ENCODE assay signal across 14 cellular contexts in the genomic region with DNA sequence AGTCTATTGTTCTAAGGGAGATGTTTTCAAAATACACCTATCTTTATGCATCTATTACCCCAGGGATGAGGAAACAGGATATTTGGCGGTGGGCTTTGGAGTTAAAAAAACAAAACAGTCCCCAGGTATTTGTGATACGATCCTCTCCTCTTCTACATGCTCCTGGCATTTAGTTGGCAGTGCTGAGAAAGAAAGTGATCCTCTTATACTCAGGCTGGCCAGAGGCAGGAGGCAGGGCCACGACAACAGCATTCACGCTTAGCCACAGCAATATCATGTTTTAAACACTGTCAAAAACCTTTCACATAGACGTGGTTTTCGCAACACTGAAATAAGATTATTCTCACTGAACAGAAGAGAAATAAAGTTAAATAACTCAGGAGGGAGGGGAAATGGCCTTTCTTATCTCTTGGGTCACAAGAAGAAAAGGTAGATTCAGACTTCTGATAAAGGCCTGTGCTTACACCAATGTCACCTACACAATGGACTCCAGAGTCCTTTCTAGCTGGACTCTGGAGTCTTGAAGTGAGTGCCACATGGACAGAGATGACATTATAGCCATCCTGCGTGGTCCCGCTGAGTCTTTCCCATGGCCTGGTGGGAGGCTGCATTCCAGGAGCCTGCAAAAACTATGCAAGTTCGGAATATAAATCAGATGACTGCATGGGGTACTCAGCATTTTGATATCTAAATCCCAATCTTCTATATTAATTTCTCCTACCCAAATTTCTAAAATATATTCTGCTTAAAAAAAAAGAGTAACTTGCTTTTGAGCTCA.
DNase-seq lines count a peak whose midpoint lies in the region; ATAC-seq, FAIRE-seq and TF ChIP-seq lines count a peak whose summit lies in the region.
"Had no signal": no experiment of that assay in that cellular context is flagged by ENCODE, and none has a peak within 500 bp of the region (broad histone marks: within the 10 kb centered on the region; RNA-seq: fewer than 3 reads in every experiment).

No MANE protein-coding gene starts in this region.

- TF ChIP-seq CTCF in KMS-11 (conservative IDR thresholded peaks at IDR 0.05; ENCODE audit: low read depth, low read length) = no peak

- ATAC-seq in central memory CD8-positive, alpha-beta T cell (replicated peaks; ENCODE audit: extremely low read depth, poor library complexity, severe bottlenecking) = no peak
- ATAC-seq: foreskin keratinocyte had no signal

- no peak overlapping the region for H3K14ac ChIP-seq in neuronal stem cell (ENCODE audit: low read length)

- H2AFZ ChIP-seq in KMS-11 (ENCODE audit: low read depth) = no peak overlapping the region
- H2AFZ ChIP-seq in neuronal stem cell (ENCODE audit: low read length) = peak overlapping the region; percentile 2

- no peaks in the 10 kb centered on the region for H3K36me3 ChIP-seq in KMS-11 (ENCODE audit: insufficient read depth)
- no peaks in the 10 kb centered on the region for H3K36me3 ChIP-seq in neuronal stem cell (replicated peaks in 1 of 2; ENCODE audit: control insufficient read depth in 2 of 2, insufficient read depth in 2 of 2, low read length in 2 of 2)

- no peaks in the 10 kb centered on the region for H3K9me3 ChIP-seq in neuronal stem cell (replicated peaks in 1 of 2; ENCODE audit: control insufficient read depth in 2 of 2, insufficient read depth in 1 of 2, low read depth in 1 of 2, low read length in 2 of 2)

- no peak for TF ChIP-seq POLR2A in H54 (IDR thresholded peaks at IDR 0.05; ENCODE audit: low read depth, low read length)

- H3K9me3 Mint-ChIP-seq in central memory CD8-positive, alpha-beta T cell = no peaks in the 10 kb centered on the region

- no peak overlapping the region for H3K18ac ChIP-seq in neuronal stem cell (ENCODE audit: low read length)

- H3K4me3 Mint-ChIP-seq in central memory CD8-positive, alpha-beta T cell = peak overlapping the region; percentile 74

- peaks cover 12% of the 10 kb centered on the region for H3K36me3 Mint-ChIP-seq in central memory CD8-positive, alpha-beta T cell (ENCODE audit: insufficient read depth)

- H2BK15ac ChIP-seq in neuronal stem cell (ENCODE audit: low read length) = no peak overlapping the region

- peaks cover 84% of the 10 kb centered on the region for H3K4me1 Mint-ChIP-seq in central memory CD8-positive, alpha-beta T cell

- no peak for FAIRE-seq in H54 (lab: Jason Lieb, UNC)

- H3K4me3 ChIP-seq in KMS-11 (IDR thresholded peaks at IDR 0.05; ENCODE audit: insufficient read depth, low read depth, low read length) (no peak overlapping the region), neuronal stem cell (ENCODE audit: low read length in 2 of 2) (peak overlapping the region in 1 of 2 donors; percentile 5)

- H4K91ac ChIP-seq in neuronal stem cell (ENCODE audit: low read depth, low read length, poor library complexity) = no peak overlapping the region

- H2BK120ac ChIP-seq in neuronal stem cell (ENCODE audit: low read depth, low read length) = no peak overlapping the region

- H2BK12ac ChIP-seq in neuronal stem cell (ENCODE audit: low read length) = no peak overlapping the region

- H3K27ac Mint-ChIP-seq in central memory CD8-positive, alpha-beta T cell (ENCODE audit: low read depth) = peak overlapping the region; percentile 97

- H3K4me1 ChIP-seq in KMS-11 (ENCODE audit: low read depth, poor library complexity, severe bottlenecking) (peaks cover 94% of the 10 kb centered on the region), neuronal stem cell (ENCODE audit: control insufficient read depth in 2 of 2, insufficient read depth in 1 of 2, low read depth in 1 of 2, low read length in 2 of 2) (peaks cover 2 to 40% of the 10 kb centered on the region in 2 donors)

- H3K23ac ChIP-seq in neuronal stem cell (ENCODE audit: low read depth, low read length, poor library complexity) = no peak overlapping the region

- H2BK5ac ChIP-seq in neuronal stem cell (ENCODE audit: low read length) = no peak overlapping the region

- no peak overlapping the region for H3K9ac ChIP-seq in KMS-11
- H3K9ac ChIP-seq in neuronal stem cell (ENCODE audit: low read depth, low read length, poor library complexity) = no peak overlapping the region

- peaks cover 90% of the 10 kb centered on the region for H3K79me2 ChIP-seq in KMS-11 (ENCODE audit: insufficient read depth, low read depth)

- H4K20me1 ChIP-seq in KMS-11 (ENCODE audit: insufficient read depth) = no peaks in the 10 kb centered on the region

- DNase-seq in DMS 273 (lab: John Stamatoyannopoulos, UW; ENCODE audit: unreplicated experiment) (peak; percentile 22), DMS 273 treated with DMSO at 0.1 percent for 48 hours (lab: John Stamatoyannopoulos, UW) (no peak), neuronal stem cell (ENCODE audit: low spot score) (peak; percentile 18), DMS153 (lab: John Stamatoyannopoulos, UW) (no peak), ureter (ENCODE audit: low spot score) (no peak), H54 (ENCODE audit: insufficient read length, low spot score) (no peak)
- no peak for DNase-seq in central memory CD8-positive, alpha-beta T cell (ENCODE audit: low spot score in 2 of 2)
- DNase-seq: activated CD4-positive, CD25-positive, alpha-beta regulatory T cell treated with anti-CD3 and anti-CD28 coated beads, Interleukin-2, amount 50 U/mL, for 72 hours; foreskin keratinocyte; HCEC 1CT; NCI-H1436 had no signal

- H2AK5ac ChIP-seq in neuronal stem cell (ENCODE audit: low read depth, low read length) = no peak overlapping the region

- no peaks in the 10 kb centered on the region for H3K27me3 Mint-ChIP-seq in central memory CD8-positive, alpha-beta T cell

- H3K27me3 ChIP-seq in KMS-11 (ENCODE audit: insufficient read depth, low read depth) (no peaks in the 10 kb centered on the region), neuronal stem cell (ENCODE audit: control insufficient read depth in 3 of 3, insufficient read depth in 3 of 3, low read depth in 1 of 3, low read length in 3 of 3) (no peaks in the 10 kb centered on the region)
- H3K27me3 ChIP-seq: foreskin keratinocyte had no signal

- H3K79me1 ChIP-seq in neuronal stem cell (ENCODE audit: low read depth, low read length) = peaks cover 3% of the 10 kb centered on the region

- H3K4me2 ChIP-seq in KMS-11 = peak overlapping the region; percentile 99; the same call in 1 of the 2 replicates
- no peak overlapping the region for H3K4me2 ChIP-seq in neuronal stem cell (ENCODE audit: insufficient read depth, low read length, poor library complexity, severe bottlenecking)

- WGBS in neuronal stem cell (ENCODE audit: extremely low coverage in 2 of 2, insufficient read length in 2 of 2, insufficient replicate concordance in 1 of 2), 2 donors = no CpG with 5 or more reads among the region's 9 CpGs

- no peak overlapping the region for H3K4ac ChIP-seq in neuronal stem cell (ENCODE audit: low read length)

- no peak overlapping the region for H4K8ac ChIP-seq in neuronal stem cell (ENCODE audit: low read depth, low read length)

- H3K27ac ChIP-seq in KMS-11 = no peak overlapping the region
- no peak overlapping the region for H3K27ac ChIP-seq in neuronal stem cell (replicated peaks; ENCODE audit: low read length)
- H3K27ac ChIP-seq: 22Rv1, foreskin keratinocyte, HL-60 had no signal

Comparison
In these comparisons a context has a peak if more than half of its experiments do, and no peak if none do; other contexts are left out.
1. DNase-seq: peak in DMS 273 (single experiment) and neuronal stem cell (single experiment); none in DMS 273 treated with DMSO at 0.1 percent for 48 hours (single experiment), central memory CD8-positive, alpha-beta T cell (0 of 2), DMS153 (single experiment), ureter (single experiment) and H54 (single experiment).